8 cellular contexts compared by ENCODE assay signal in the genomic region with DNA sequence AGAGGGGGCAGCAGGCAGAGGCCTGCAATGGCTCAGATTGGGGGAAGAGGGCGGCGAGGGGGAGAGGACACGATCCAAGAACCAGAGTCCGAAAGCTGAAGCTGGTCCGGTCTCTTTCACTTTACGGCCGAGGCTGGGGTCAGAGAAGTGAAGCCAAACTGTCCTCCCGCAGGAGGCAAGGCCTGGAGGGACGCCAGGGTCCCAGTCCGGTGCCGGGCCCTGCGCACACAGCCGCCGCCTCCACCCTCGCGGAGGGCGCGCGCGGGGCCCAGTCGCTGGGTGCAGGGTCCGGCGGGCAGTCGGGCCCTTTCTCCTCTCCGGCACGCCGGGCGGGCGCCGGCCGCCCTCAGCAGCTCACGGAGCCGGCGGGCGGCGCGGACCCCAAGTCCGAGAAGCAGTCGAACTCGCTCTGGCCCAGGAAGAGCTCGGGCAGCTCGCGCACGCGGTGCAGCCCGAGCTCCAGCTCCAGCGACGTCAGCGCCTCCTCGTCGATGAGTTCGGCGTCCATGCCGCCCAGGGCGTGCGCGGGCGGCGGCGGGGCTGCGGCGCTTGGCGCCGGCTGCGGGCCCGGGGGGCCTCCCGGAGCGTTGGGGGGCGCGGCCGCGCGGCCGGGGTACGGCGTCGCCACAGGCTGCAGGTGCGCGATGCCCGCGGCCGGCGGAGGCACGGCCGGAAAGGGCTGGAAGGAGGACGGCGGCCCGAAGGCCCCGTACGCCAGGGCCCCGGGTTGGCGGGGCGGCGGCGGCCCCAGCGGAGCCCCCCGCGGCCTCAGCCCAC. TPM values are rescaled to one million over a fixed set of nuclear protein-coding genes. Genes with fewer than 3 reads are reported as not detected.
DNase-seq lines count a peak whose midpoint lies in the region; ATAC-seq and TF ChIP-seq lines count a peak whose summit lies in the region.

No MANE protein-coding gene starts in this region.

- H3K36me3 Mint-ChIP-seq in activated T-cell treated with anti-CD3 and anti-CD28 coated beads, Interleukin-2, amount 50 U/mL, for 4 hours (ENCODE audit: insufficient read depth): no peaks in the 10 kb centered on the region

- H3K9ac ChIP-seq in HUES6 (ENCODE audit: low read length): peak overlapping the region; percentile 37

- peaks cover 4% of the 10 kb centered on the region for H3K27me3 Mint-ChIP-seq in activated T-cell treated with anti-CD3 and anti-CD28 coated beads, Interleukin-2, amount 50 U/mL, for 4 hours (ENCODE audit: low read depth)

- H3K9me3 ChIP-seq in HUES6 (ENCODE audit: control insufficient read depth, insufficient read depth, low read depth, low read length) (no peaks in the 10 kb centered on the region), osteoblast (ENCODE audit: low read depth, low read length) (no peaks in the 10 kb centered on the region)

- H3K4me3 ChIP-seq in HUES6 (ENCODE audit: low read depth, low read length) (peak overlapping the region; percentile 68), foreskin fibroblast (ENCODE audit: low read depth in 1 of 2, low read length in 2 of 2) (peak overlapping the region; percentile 52 to 59), osteoblast (ENCODE audit: insufficient read depth, low read length) (peak overlapping the region; percentile 77)

- H3K27me3 ChIP-seq in HUES6 (ENCODE audit: control insufficient read depth, insufficient read depth, low read length) (peaks cover 34% of the 10 kb centered on the region), osteoblast (ENCODE audit: insufficient read depth, low read length) (no peaks in the 10 kb centered on the region)

- ATAC-seq in GM18511 (IDR thresholded peaks at IDR 0.05; ENCODE audit: unreplicated experiment): peak; percentile 14
- peak; percentile 31 to 38 for ATAC-seq in activated T-cell treated with anti-CD3 and anti-CD28 coated beads, Interleukin-2, amount 50 U/mL, for 4 hours
- ATAC-seq in GM21367 (IDR thresholded peaks at IDR 0.05; ENCODE audit: unreplicated experiment): no peak

- peak; percentile 40 for DNase-seq in activated T-cell treated with anti-CD3 and anti-CD28 coated beads, Interleukin-2, amount 50 U/mL, for 4 hours
- DNase-seq in foreskin fibroblast: peak; percentile 52 to 76
- DNase-seq in osteoblast (ENCODE audit: insufficient read length, low spot score, missing footprints): peak; percentile 95
- no peak for DNase-seq in NCI-H2081 (lab: John Stamatoyannopoulos, UW)
- DNase-seq in SIG-M5 treated with dmso at 0.1 percent for 504 hours (lab: John Stamatoyannopoulos, UW; ENCODE audit: unreplicated experiment): no peak

- peak overlapping the region; percentile 81 for H2AFZ ChIP-seq in osteoblast (ENCODE audit: low read length)

- peak overlapping the region; percentile 74 for H3K4me3 Mint-ChIP-seq in activated T-cell treated with anti-CD3 and anti-CD28 coated beads, Interleukin-2, amount 50 U/mL, for 4 hours

- H3K9me3 Mint-ChIP-seq in activated T-cell treated with anti-CD3 and anti-CD28 coated beads, Interleukin-2, amount 50 U/mL, for 4 hours: no peaks in the 10 kb centered on the region

- no peaks in the 10 kb centered on the region for H4K20me1 ChIP-seq in osteoblast (ENCODE audit: insufficient read depth, low read length)

- H3K27ac ChIP-seq in HUES6 (ENCODE audit: low read depth, low read length) (no peak overlapping the region), osteoblast (ENCODE audit: low read depth, low read length) (no peak overlapping the region)

- H3K36me3 ChIP-seq in HUES6 (ENCODE audit: control insufficient read depth, insufficient read depth, low read length) (no peaks in the 10 kb centered on the region), osteoblast (ENCODE audit: insufficient read depth, low read length) (no peaks in the 10 kb centered on the region)

- H3K4me1 Mint-ChIP-seq in activated T-cell treated with anti-CD3 and anti-CD28 coated beads, Interleukin-2, amount 50 U/mL, for 4 hours (ENCODE audit: low read depth): peaks cover 14% of the 10 kb centered on the region

- H3K4me1 ChIP-seq in HUES6 (ENCODE audit: control insufficient read depth, insufficient read depth, low read length) (peaks cover 13% of the 10 kb centered on the region), osteoblast (ENCODE audit: insufficient read depth, low read length) (peaks cover 9% of the 10 kb centered on the region)

- TF ChIP-seq CTCF in foreskin fibroblast (IDR thresholded peaks at IDR 0.05; ENCODE audit: low read depth, low read length): no peak
- TF ChIP-seq CTCF in osteoblast (IDR thresholded peaks at IDR 0.05; ENCODE audit: extremely low read depth, low read depth, low read length): no peak

- no peaks in the 10 kb centered on the region for H3K79me2 ChIP-seq in osteoblast (ENCODE audit: insufficient read depth, low read length)

- peak overlapping the region; percentile 84 for H3K4me2 ChIP-seq in osteoblast (ENCODE audit: insufficient read depth, low read length)

RNA-seq across cellular contexts. Expression of a gene that starts 0.7 kb away (rescaled TPM):
- total RNA-seq in activated T-cell treated with anti-CD3 and anti-CD28 coated beads, Interleukin-2, amount 50 U/mL, for 4 hours: 1 to 10 TPM; 3.1 to 3.5 (median 3.2) TPM
- 1.2 and 3.3 TPM in 2 replicates for total RNA-seq in osteoblast

Comparison
In these comparisons a context has a peak if more than half of its experiments do, and no peak if none do; other contexts are left out.
1. DNase-seq: peak in activated T-cell treated with anti-CD3 and anti-CD28 coated beads, Interleukin-2, amount 50 U/mL, for 4 hours (single experiment), foreskin fibroblast (2 of 2) and osteoblast (single experiment); none in NCI-H2081 (0 of 2) and SIG-M5 treated with dmso at 0.1 percent for 504 hours (single experiment).
2. Peak in every context shown above with its lines, with median percentiles within 50 percentile points of each other: H3K4me3 ChIP-seq.